In the genomic region with DNA sequence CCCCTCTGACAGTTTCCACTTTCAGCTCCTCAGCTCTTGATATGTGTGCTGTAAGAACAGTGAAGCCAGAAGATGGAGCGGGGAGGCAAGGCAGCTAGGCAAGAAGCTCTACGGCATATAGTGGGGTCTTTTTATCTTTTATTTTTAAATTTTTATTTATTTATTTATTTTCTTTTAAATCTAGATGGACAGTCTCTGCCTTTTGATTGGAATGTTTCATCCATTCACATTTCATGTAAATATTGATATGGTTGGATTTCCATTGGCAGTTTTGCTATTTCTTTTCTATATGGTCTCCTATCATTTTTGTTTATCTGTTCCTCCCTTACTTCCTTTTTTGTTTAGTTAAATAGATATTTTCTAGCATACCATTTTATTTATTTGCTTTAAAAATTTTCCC, we compare ENCODE assay signal across 29 cellular contexts.
DNase-seq lines count a peak whose midpoint lies in the region; ATAC-seq, FAIRE-seq and TF ChIP-seq lines count a peak whose summit lies in the region.
"Had no signal": no experiment of that assay in that cellular context is flagged by ENCODE, and none has a peak within 500 bp of the region (broad histone marks: within the 10 kb centered on the region; RNA-seq: fewer than 3 reads in every experiment).

No MANE protein-coding gene starts in this region.

- 2% methylated on average over 2 of the region's 2 CpGs for WGBS in K562 (ENCODE audit: insufficient coverage, low coverage, missing lambda C conversion rate)

- no peak for ATAC-seq in K562
- ATAC-seq in HG02571 (IDR thresholded peaks at IDR 0.05; ENCODE audit: unreplicated experiment): no peak
- ATAC-seq: A549; CD8-positive, alpha-beta T cell had no signal

- no peak for TF ChIP-seq CTCF in K562 (IDR thresholded peaks at IDR 0.05 in 2 of 3, conservative IDR thresholded peaks at IDR 0.05 in 1 of 3; ENCODE audit: insufficient read depth in 2 of 3, low read depth in 1 of 3, low read length in 3 of 3)

- H3K9me1 ChIP-seq in K562 (ENCODE audit: control insufficient read depth, insufficient read depth, low read length): no peaks in the 10 kb centered on the region

- H4K20me1 ChIP-seq in K562 (replicated peaks; ENCODE audit: control insufficient read depth, insufficient read depth, low read length): no peaks in the 10 kb centered on the region
- H4K20me1 ChIP-seq: BLaER1; BLaER1 treated with 17β-estradiol and CSF1 and Interleukin-3, amounts not matched to agents 10 nM and 100 nM had no signal

- H3K36me3 ChIP-seq in K562 (ENCODE audit: control insufficient read depth, insufficient read depth, low read length): no peaks in the 10 kb centered on the region
- H3K36me3 ChIP-seq: BE2C; BLaER1; BLaER1 treated with 17β-estradiol and CSF1 and Interleukin-3, amounts not matched to agents 10 nM and 100 nM had no signal

- in situ Hi-C loops in K562 (cut with MboI): no loop called here

- no peaks in the 10 kb centered on the region for H3K9me3 ChIP-seq in K562 (replicated peaks; ENCODE audit: control insufficient read depth, insufficient read depth, low read depth, low read length)
- H3K9me3 ChIP-seq: A549, BE2C, Caco-2 had no signal

- no peak for TF ChIP-seq RAD21 in K562 (CRISPR knock-in tag; conservative IDR thresholded peaks at IDR 0.05 in 1 of 2, IDR thresholded peaks at IDR 0.05 in 1 of 2)

- no peak for FAIRE-seq in K562 (lab: Jason Lieb, UNC)
- FAIRE-seq: A204.1, A549, D721Med had no signal

- H2AFZ ChIP-seq in K562 (ENCODE audit: low read depth, low read length): no peak overlapping the region

- CTCF ChIA-PET in K562 (lab: Yijun Ruan, JAX; ENCODE audit: low intra/inter-chr PET ratio): no interaction called here

- H3K4me2 ChIP-seq in K562 (ENCODE audit: insufficient read depth, low read length): no peak overlapping the region
- H3K4me2 ChIP-seq: A549; BLaER1; BLaER1 treated with 17β-estradiol and CSF1 and Interleukin-3, amounts not matched to agents 10 nM and 100 nM had no signal

- no peak overlapping the region for H3K9ac ChIP-seq in K562 (ENCODE audit: insufficient read depth in 1 of 2, low read depth in 2 of 2, low read length in 2 of 2)
- H3K9ac ChIP-seq: BLaER1; BLaER1 treated with 17β-estradiol and CSF1 and Interleukin-3, amounts not matched to agents 10 nM and 100 nM had no signal

- TF ChIP-seq EP300 in K562 (IDR thresholded peaks at IDR 0.05; ENCODE audit: low read length): no peak

- peaks cover 0 to 7% of the 10 kb centered on the region in 2 experiments; a peak in 2 of 5 replicates for H3K27me3 ChIP-seq in K562 (ENCODE audit: control insufficient read depth in 2 of 2, insufficient read depth in 2 of 2, low read length in 2 of 2)
- H3K27me3 ChIP-seq: BE2C; BLaER1; BLaER1 treated with 17β-estradiol and CSF1 and Interleukin-3, amounts not matched to agents 10 nM and 100 nM had no signal

- intact Hi-C loops in K562 (cut with micrococcal nuclease): loop anchor here (10.0 kb wide), 1 partner anchor 397 kb away; no protein-coding TSS in a partner anchor

- POLR2A ChIA-PET in K562 (lab: Yijun Ruan, JAX): interaction anchor here (0.8 kb wide), 1 partner anchor 13 kb away, joined by 3 read pairs; no protein-coding TSS in a partner anchor

- no peak for TF ChIP-seq POLR2A in K562 (conservative IDR thresholded peaks at IDR 0.05)

- no peak overlapping the region for H3K4me3 ChIP-seq in K562
- H3K4me3 ChIP-seq: A549; BLaER1; BLaER1 treated with 17β-estradiol and CSF1 and Interleukin-3, amounts not matched to agents 10 nM and 100 nM had no signal

- H3K79me2 ChIP-seq in K562 (ENCODE audit: control insufficient read depth, insufficient read depth, low read length): no peaks in the 10 kb centered on the region

- H3K27ac ChIP-seq in K562 (ENCODE audit: extremely low read depth, low read depth, low read length): no peak overlapping the region
- H3K27ac ChIP-seq: 22Rv1; A549; BLaER1; BLaER1 treated with 17β-estradiol and CSF1 and Interleukin-3, amounts not matched to agents 10 nM and 100 nM; C4-2B had no signal

- no peak for DNase-seq in K562 (ENCODE audit: extremely low read depth in 1 of 4, low spot score in 3 of 4)
- DNase-seq: 8988T; ACHN; AML-193; BE2C; C1 segment of cervical spinal cord; Caco-2; Calu3; CD4-positive, alpha-beta memory T cell; CD4-positive, alpha-beta T cell; CD4-positive, CD25-positive, alpha-beta regulatory T cell; CD8-positive, alpha-beta memory T cell; CD8-positive, alpha-beta T cell; COR-L47; DMS 273 treated with DMSO at 0.1 percent for 48 hours; DMS153; DMS53; DMS79; DMS79 treated with DMSO at 0.1 percent for 48 hours; DND-41; EL had no signal

- no TSS peak for BruUV-seq in K562 (replicated peaks; lab: Mats Ljungman, UMichigan)

- H3K4me1 ChIP-seq in K562 (replicated peaks in 1 of 2; ENCODE audit: control insufficient read depth in 2 of 2, insufficient read depth in 2 of 2, low read length in 2 of 2): no peaks in the 10 kb centered on the region
- H3K4me1 ChIP-seq: A549; BE2C; BLaER1; BLaER1 treated with 17β-estradiol and CSF1 and Interleukin-3, amounts not matched to agents 10 nM and 100 nM; Caco-2 had no signal

TF ChIP-seq in K562, 482 proteins besides CTCF, POLR2A, EP300 and RAD21:
- TF ChIP-seq ELF4 (CRISPR knock-in tag; IDR thresholded peaks at IDR 0.05) (no peak), ZNF280B (CRISPR knock-in tag; IDR thresholded peaks at IDR 0.05) (no peak), ZNF507 (tag; conservative IDR thresholded peaks at IDR 0.05) (peak; percentile 90), HSF4 (CRISPR knock-in tag; IDR thresholded peaks at IDR 0.05; ENCODE audit: borderline replicate concordance) (no peak), ZFPM2 (CRISPR knock-in tag; IDR thresholded peaks at IDR 0.05) (no peak), DACH1 (IDR thresholded peaks at IDR 0.05; ENCODE audit: partially characterized antibody) (no peak)
